27 cellular contexts compared by ENCODE assay signal in genomic region chr3:159488657-159489056, GRCh38.
"Had no signal": no experiment of that assay in that cellular context is flagged by ENCODE, and none has a peak within 500 bp of the region (broad histone marks: within the 10 kb centered on the region; RNA-seq: fewer than 3 reads in every experiment).

No MANE protein-coding gene starts in this region.

- H3K27ac ChIP-seq: left ventricle myocardium inferior, neural progenitor cell, neutrophil, parathyroid adenoma, right atrium auricular region, right lobe of liver, stomach, testis, thyroid gland, transverse colon, upper lobe of left lung, vagina had no signal

- H3K9ac ChIP-seq: neural progenitor cell, parathyroid adenoma had no signal

- H3K36me3 ChIP-seq: left ventricle myocardium inferior, neural progenitor cell, neutrophil, right atrium auricular region, right lobe of liver, stomach, thyroid gland, transverse colon, upper lobe of left lung, vagina had no signal

- ATAC-seq: left colon; natural killer cell; right lobe of liver; stimulated activated naive B cell treated with anti-CD40 and anti-IgM and Interleukin-4, amounts not matched to agents 10 μg/mL and 1 μg/mL and 100 μg/mL, for 72 hours; stimulated activated naive CD8-positive, alpha-beta T cell treated with anti-CD3 and anti-CD28 coated beads, Interleukin-15, Interleukin-2, amounts not matched to agents 100 U/mL and 50 U/mL, for 24 hours had no signal

- H3K4me3 ChIP-seq: left ventricle myocardium inferior, lung, neural progenitor cell, right atrium auricular region, right lobe of liver, smooth muscle cell, stomach, testis, thyroid gland, transverse colon, upper lobe of left lung, vagina had no signal

- H3K9me3 ChIP-seq: neutrophil, testis, thyroid gland, transverse colon, upper lobe of left lung, vagina had no signal

- H3K4me2 ChIP-seq: neural progenitor cell, smooth muscle cell had no signal

- DNase-seq: immature natural killer cell; kidney; left colon; left ventricle myocardium inferior; mesendoderm; naive B cell; natural killer cell; nephron progenitor cell; occipital lobe; right lobe of liver; stimulated activated CD4-positive, alpha-beta T cell treated with anti-CD3 and anti-CD28 coated beads, Interleukin-1b, Interleukin-23, amount 100 ng/mL, for 48 hours; stimulated activated CD4-positive, alpha-beta T cell treated with anti-CD3 and anti-CD28 coated beads, Interleukin-2, amount 100 ng/mL, for 48 hours; stimulated activated naive B cell treated with anti-CD40 and anti-IgM and Interleukin-4, amounts not matched to agents 10 μg/mL and 1 μg/mL and 100 μg/mL, for 72 hours; stimulated activated naive CD8-positive, alpha-beta T cell treated with anti-CD3 and anti-CD28 coated beads, Interleukin-15, Interleukin-2, amounts not matched to agents 100 U/mL and 50 U/mL, for 24 hours; stomach; testis; thyroid gland; transverse colon; upper lobe of left lung had no signal

- H3K4me1 ChIP-seq: left ventricle myocardium inferior, neural progenitor cell, parathyroid adenoma, right atrium auricular region, right lobe of liver, stomach, testis, thyroid gland, transverse colon, upper lobe of left lung, vagina had no signal

- H3K79me2 ChIP-seq: parathyroid adenoma had no signal

- H3K27ac Mint-ChIP-seq: immature natural killer cell; mesothelial cell of epicardium; naive B cell; natural killer cell; nephron progenitor cell; neural progenitor cell; stimulated activated naive B cell treated with anti-CD40 and anti-IgM and Interleukin-4, amounts not matched to agents 10 μg/mL and 1 μg/mL and 100 μg/mL, for 72 hours had no signal

- H3K27me3 Mint-ChIP-seq: naive B cell; stimulated activated naive B cell treated with anti-CD40 and anti-IgM and Interleukin-4, amounts not matched to agents 10 μg/mL and 1 μg/mL and 100 μg/mL, for 72 hours had no signal

- H3K27me3 ChIP-seq: neural progenitor cell, neutrophil, right atrium auricular region, right lobe of liver, stomach, testis, thyroid gland, transverse colon, upper lobe of left lung, vagina had no signal

- H2AFZ ChIP-seq: neural progenitor cell, parathyroid adenoma had no signal

- H3K4me3 Mint-ChIP-seq: immature natural killer cell; mesothelial cell of epicardium; naive B cell; natural killer cell; nephron progenitor cell; neural progenitor cell; stimulated activated naive B cell treated with anti-CD40 and anti-IgM and Interleukin-4, amounts not matched to agents 10 μg/mL and 1 μg/mL and 100 μg/mL, for 72 hours had no signal

- H3K36me3 Mint-ChIP-seq: mesothelial cell of epicardium; naive B cell; stimulated activated naive B cell treated with anti-CD40 and anti-IgM and Interleukin-4, amounts not matched to agents 10 μg/mL and 1 μg/mL and 100 μg/mL, for 72 hours had no signal

- H3K4me1 Mint-ChIP-seq: immature natural killer cell; mesothelial cell of epicardium; naive B cell; natural killer cell; nephron progenitor cell; neural progenitor cell; stimulated activated naive B cell treated with anti-CD40 and anti-IgM and Interleukin-4, amounts not matched to agents 10 μg/mL and 1 μg/mL and 100 μg/mL, for 72 hours had no signal
